ENCODE assay signal across 1 cellular context in the genomic region with DNA sequence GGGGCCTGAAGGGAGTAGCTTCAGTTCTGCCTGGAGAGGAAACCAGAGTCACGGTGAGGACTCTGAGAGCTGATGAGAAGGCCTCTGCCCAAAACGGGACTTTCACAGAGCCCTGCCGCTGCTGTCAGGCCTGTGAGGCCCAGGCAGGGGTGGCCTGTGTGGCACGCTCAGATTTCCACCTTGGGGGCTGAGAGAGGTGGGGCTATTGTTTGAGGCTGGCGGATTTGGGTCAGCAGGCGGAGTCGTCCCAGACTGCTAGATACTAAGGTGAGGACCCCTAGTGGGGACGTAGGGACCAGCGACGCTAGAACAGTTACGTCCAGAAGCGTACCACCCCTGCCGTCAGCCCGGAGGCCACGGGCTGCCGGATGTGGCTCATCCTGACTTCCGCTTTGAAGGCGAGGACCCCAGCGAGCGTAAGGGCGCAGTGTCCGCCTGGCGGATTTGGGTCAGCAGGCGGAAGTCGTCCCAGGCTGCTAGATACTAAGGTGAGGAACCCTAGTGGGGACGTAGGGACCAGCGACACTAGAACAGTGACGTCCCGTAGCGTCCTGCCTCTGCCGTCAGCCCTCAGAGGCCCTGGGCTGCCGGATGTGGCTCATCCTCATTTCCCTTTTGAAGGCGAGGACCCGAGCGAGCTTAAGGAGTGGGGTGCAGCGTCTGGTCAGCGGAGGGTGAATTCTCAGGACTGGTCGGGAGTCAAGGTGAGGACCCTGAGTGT.
TF ChIP-seq lines count a peak whose summit lies in the region.

A gene with protein sequence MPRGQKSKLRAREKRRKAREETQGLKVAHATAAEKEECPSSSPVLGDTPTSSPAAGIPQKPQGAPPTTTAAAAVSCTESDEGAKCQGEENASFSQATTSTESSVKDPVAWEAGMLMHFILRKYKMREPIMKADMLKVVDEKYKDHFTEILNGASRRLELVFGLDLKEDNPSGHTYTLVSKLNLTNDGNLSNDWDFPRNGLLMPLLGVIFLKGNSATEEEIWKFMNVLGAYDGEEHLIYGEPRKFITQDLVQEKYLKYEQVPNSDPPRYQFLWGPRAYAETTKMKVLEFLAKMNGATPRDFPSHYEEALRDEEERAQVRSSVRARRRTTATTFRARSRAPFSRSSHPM (plus strand): TSS at position 378 of the 721 bp plus-strand sequence. CDS start 3,348 bp downstream, outside the sequence.

TF ChIP-seq in GM12878, 131 proteins besides CTCF, POLR2A, EP300 and RAD21:
- TF ChIP-seq IRF3 (IDR thresholded peaks at IDR 0.05) = no peak
- TF ChIP-seq NR2C1 (IDR thresholded peaks at IDR 0.05) = no peak
- TF ChIP-seq, protein P1, sequence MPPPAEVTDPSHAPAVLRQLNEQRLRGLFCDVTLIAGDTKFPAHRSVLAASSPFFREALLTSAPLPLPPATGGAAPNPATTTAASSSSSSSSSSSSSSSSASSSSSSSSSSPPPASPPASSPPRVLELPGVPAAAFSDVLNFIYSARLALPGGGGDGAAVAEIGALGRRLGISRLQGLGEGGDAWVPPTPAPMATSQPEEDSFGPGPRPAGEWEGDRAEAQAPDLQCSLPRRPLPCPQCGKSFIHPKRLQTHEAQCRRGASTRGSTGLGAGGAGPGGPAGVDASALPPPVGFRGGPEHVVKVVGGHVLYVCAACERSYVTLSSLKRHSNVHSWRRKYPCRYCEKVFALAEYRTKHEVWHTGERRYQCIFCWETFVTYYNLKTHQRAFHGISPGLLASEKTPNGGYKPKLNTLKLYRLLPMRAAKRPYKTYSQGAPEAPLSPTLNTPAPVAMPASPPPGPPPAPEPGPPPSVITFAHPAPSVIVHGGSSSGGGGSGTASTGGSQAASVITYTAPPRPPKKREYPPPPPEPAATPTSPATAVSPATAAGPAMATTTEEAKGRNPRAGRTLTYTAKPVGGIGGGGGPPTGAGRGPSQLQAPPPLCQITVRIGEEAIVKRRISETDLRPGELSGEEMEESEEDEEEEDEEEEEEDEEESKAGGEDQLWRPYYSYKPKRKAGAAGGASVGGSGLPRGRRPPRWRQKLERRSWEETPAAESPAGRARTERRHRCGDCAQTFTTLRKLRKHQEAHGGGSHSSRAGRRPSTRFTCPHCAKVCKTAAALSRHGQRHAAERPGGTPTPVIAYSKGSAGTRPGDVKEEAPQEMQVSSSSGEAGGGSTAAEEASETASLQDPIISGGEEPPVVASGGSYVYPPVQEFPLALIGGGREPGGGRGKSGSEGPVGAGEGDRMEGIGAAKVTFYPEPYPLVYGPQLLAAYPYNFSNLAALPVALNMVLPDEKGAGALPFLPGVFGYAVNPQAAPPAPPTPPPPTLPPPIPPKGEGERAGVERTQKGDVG (CRISPR knock-in tag; IDR thresholded peaks at IDR 0.05) = no peak
- no peak for TF ChIP-seq PBX3 (IDR thresholded peaks at IDR 0.05; ENCODE audit: insufficient replicate concordance, low read depth, low read length)
- TF ChIP-seq, protein P2, sequence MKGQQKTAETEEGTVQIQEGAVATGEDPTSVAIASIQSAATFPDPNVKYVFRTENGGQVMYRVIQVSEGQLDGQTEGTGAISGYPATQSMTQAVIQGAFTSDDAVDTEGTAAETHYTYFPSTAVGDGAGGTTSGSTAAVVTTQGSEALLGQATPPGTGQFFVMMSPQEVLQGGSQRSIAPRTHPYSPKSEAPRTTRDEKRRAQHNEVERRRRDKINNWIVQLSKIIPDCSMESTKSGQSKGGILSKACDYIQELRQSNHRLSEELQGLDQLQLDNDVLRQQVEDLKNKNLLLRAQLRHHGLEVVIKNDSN (IDR thresholded peaks at IDR 0.05; ENCODE audit: borderline replicate concordance, extremely low read length, insufficient read depth, low read depth, low read length) = no peak
- TF ChIP-seq RAD51 (IDR thresholded peaks at IDR 0.05) = no peak
- no peak for TF ChIP-seq MTA2 (IDR thresholded peaks at IDR 0.05; ENCODE audit: low read depth)
- TF ChIP-seq SMAD1 (IDR thresholded peaks at IDR 0.05; ENCODE audit: low read depth, partially characterized antibody) = no peak
- no peak for TF ChIP-seq SRF (IDR thresholded peaks at IDR 0.05; ENCODE audit: low read depth in 2 of 2, low read length in 2 of 2)
- TF ChIP-seq FOXM1 (IDR thresholded peaks at IDR 0.05; ENCODE audit: low read depth, low read length) = no peak
- TF ChIP-seq E2F4 (IDR thresholded peaks at IDR 0.05; ENCODE audit: low read depth, low read length) = no peak
